ENCODE assay signal across 1 cellular context in genomic region chr2:207041279-207041678, GRCh38.
TF ChIP-seq lines count a peak whose summit lies in the region.

No MANE protein-coding gene starts in this region.

TF ChIP-seq in IMR-90, 13 proteins besides CTCF, POLR2A, EP300 and RAD21 (continued from another document):
- TF ChIP-seq RFX5 (IDR thresholded peaks at IDR 0.05; ENCODE audit: low read depth, low read length): no peak
